1 cellular context compared by ENCODE assay signal in genomic region chr10:73940634-73941221, GRCh38.
A peak's percentile ranks its signal among the peaks of the same experiment; 100 is the strongest.
TF ChIP-seq lines count a peak whose summit lies in the region.

No MANE protein-coding gene starts in this region.

TF ChIP-seq in K562, 482 proteins besides CTCF, POLR2A, EP300 and RAD21 (continues in another document):
- TF ChIP-seq ZNF518B (CRISPR knock-in tag; IDR thresholded peaks at IDR 0.05) (no peak), HEY1 (CRISPR knock-in tag; IDR thresholded peaks at IDR 0.05; ENCODE audit: borderline replicate concordance) (no peak), EHMT2 (IDR thresholded peaks at IDR 0.05) (peak; percentile 61), SMC3 (conservative IDR thresholded peaks at IDR 0.05; ENCODE audit: insufficient read depth, low read depth, low read length) (peak; percentile 97), POLR3A (IDR thresholded peaks at IDR 0.05; ENCODE audit: borderline replicate concordance, extremely low read depth, insufficient read depth, insufficient read length) (no peak), CTCFL (IDR thresholded peaks at IDR 0.05; ENCODE audit: borderline replicate concordance, insufficient read depth, low read depth, low read length, poor library complexity, severe bottlenecking) (peak; percentile 87), ZNF316 (IDR thresholded peaks at IDR 0.05) (no peak), ELF1 (tag; IDR thresholded peaks at IDR 0.05) (no peak), STAG1 (CRISPR knock-in tag; IDR thresholded peaks at IDR 0.05; ENCODE audit: borderline replicate concordance) (peak; percentile 91; the same call in 1 of the 2 replicates), ZNF699 (CRISPR knock-in tag; IDR thresholded peaks at IDR 0.05; ENCODE audit: insufficient replicate concordance) (no peak), ZNF41 (CRISPR knock-in tag; conservative IDR thresholded peaks at IDR 0.05) (no peak), CHD7 (IDR thresholded peaks at IDR 0.05; ENCODE audit: low read depth, low read length) (no peak), ZNF561 (CRISPR knock-in tag; conservative IDR thresholded peaks at IDR 0.05) (no peak), SLC30A9 (CRISPR knock-in tag; IDR thresholded peaks at IDR 0.05) (no peak), ATF7 (IDR thresholded peaks at IDR 0.05) (peak; percentile 73), MYC (IDR thresholded peaks at IDR 0.05; ENCODE audit: low read depth, low read length) (peak; percentile 63), MYC (CRISPR knock-in tag; IDR thresholded peaks at IDR 0.05; ENCODE audit: borderline replicate concordance, low read depth) (no peak), LCOR (CRISPR knock-in tag; IDR thresholded peaks at IDR 0.05) (peak; percentile 89), HMG20B (CRISPR knock-in tag; IDR thresholded peaks at IDR 0.05) (no peak), MNT (conservative IDR thresholded peaks at IDR 0.05) (peak; percentile 63 to 68), ILF3 (IDR thresholded peaks at IDR 0.05; ENCODE audit: borderline replicate concordance) (no peak), DMBX1 (CRISPR knock-in tag; IDR thresholded peaks at IDR 0.05; ENCODE audit: borderline replicate concordance) (no peak), TSC22D4 (tag; IDR thresholded peaks at IDR 0.05) (no peak), ZNF778 (CRISPR knock-in tag; IDR thresholded peaks at IDR 0.05) (no peak), PREB (CRISPR knock-in tag; IDR thresholded peaks at IDR 0.05) (no peak), BRF1 (IDR thresholded peaks at IDR 0.05; ENCODE audit: borderline replicate concordance, extremely low read depth, insufficient read length) (no peak), HDGF (IDR thresholded peaks at IDR 0.05) (no peak), CXXC5 (CRISPR knock-in tag; IDR thresholded peaks at IDR 0.05) (peak; percentile 87), KDM5B (IDR thresholded peaks at IDR 0.05; ENCODE audit: insufficient replicate concordance, low read depth, low read length) (peak; percentile 33), TCFL5 (CRISPR knock-in tag; conservative IDR thresholded peaks at IDR 0.05) (no peak), NR2C1 (IDR thresholded peaks at IDR 0.05) (peak; percentile 68; the same call in 1 of the 2 replicates), NR2C1 (tag; IDR thresholded peaks at IDR 0.05) (peak; percentile 64), SMAD4 (CRISPR knock-in tag; conservative IDR thresholded peaks at IDR 0.05) (peak; percentile 83), RHOXF2B (CRISPR knock-in tag; conservative IDR thresholded peaks at IDR 0.05) (no peak), ZNF175 (CRISPR knock-in tag; IDR thresholded peaks at IDR 0.05; ENCODE audit: low read depth) (no peak), BHLHE40 (IDR thresholded peaks at IDR 0.05; ENCODE audit: low read length) (peak; percentile 54; the same call in 1 of the 2 replicates), NELFE (IDR thresholded peaks at IDR 0.05; ENCODE audit: insufficient read depth, insufficient read length) (no peak), PHB2 (IDR thresholded peaks at IDR 0.05; ENCODE audit: low read depth) (no peak), ZNF184 (CRISPR knock-in tag; IDR thresholded peaks at IDR 0.05) (no peak), TCF3 (CRISPR knock-in tag; IDR thresholded peaks at IDR 0.05) (0 out of 2 replicates have a peak, but pooled peaks have one; percentile 39), VEZF1 (CRISPR knock-in tag; IDR thresholded peaks at IDR 0.05) (peak; percentile 65), ZNF3 (CRISPR knock-in tag; IDR thresholded peaks at IDR 0.05) (no peak), SMAD3 (CRISPR knock-in tag; conservative IDR thresholded peaks at IDR 0.05) (0 out of 2 replicates have a peak, but pooled peaks have one; percentile 18)
